ENCODE assay signal across 8 cellular contexts in genomic region chr16:8936421-8936820, GRCh38. TPM values are rescaled to one million over a fixed set of nuclear protein-coding genes. Genes with fewer than 3 reads are reported as not detected.
DNase-seq lines count a peak whose midpoint lies in the region; ATAC-seq and TF ChIP-seq lines count a peak whose summit lies in the region.

No MANE protein-coding gene starts in this region.

- no peaks in the 10 kb centered on the region for H3K36me3 ChIP-seq in SJCRH30

- DNase-seq in CD14-positive monocyte (ENCODE audit: low spot score): no peak
- peak; percentile 16 to 36 for DNase-seq in SJCRH30
- DNase-seq in activated naive CD4-positive, alpha-beta T cell treated with anti-CD3 and anti-CD28 coated beads, Interleukin-2, amount 50 U/mL, for 16 hours: peak; percentile 83
- peak; percentile 76 for DNase-seq in iPS-NIHi7 (ENCODE audit: extremely low spot score)
- peak; percentile 57 for DNase-seq in stimulated activated CD8-positive, alpha-beta memory T cell treated with anti-CD3 and anti-CD28 coated beads, Interleukin-12 subunit alpha, Interleukin-12 subunit beta, amount 100 ng/mL, for 1 hour (ENCODE audit: low read depth)
- DNase-seq in Ammon's horn (ENCODE audit: low spot score): no peak

- H3K9me3 Mint-ChIP-seq in CD14-positive monocyte: no peaks in the 10 kb centered on the region

- no peak overlapping the region for H3K4me3 ChIP-seq in SJCRH30

- H3K4me3 Mint-ChIP-seq in CD14-positive monocyte: no peak overlapping the region

- no peak overlapping the region for H3K27ac ChIP-seq in SJCRH30

- no peaks in the 10 kb centered on the region for H3K4me1 ChIP-seq in SJCRH30

- H3K27me3 Mint-ChIP-seq in CD14-positive monocyte (ENCODE audit: low read depth in 3 of 3): no peaks in the 10 kb centered on the region

- peak; percentile 82 for ATAC-seq in GM18909 (IDR thresholded peaks at IDR 0.05; ENCODE audit: poor library complexity, unreplicated experiment)
- ATAC-seq in HG03175 (IDR thresholded peaks at IDR 0.05; ENCODE audit: unreplicated experiment): peak; percentile 87

- intact Hi-C loops in CD14-positive monocyte (cut with micrococcal nuclease): no loop called here

- peak overlapping the region in 1 of 7 donors; percentile 47 for H3K27ac Mint-ChIP-seq in CD14-positive monocyte

- H3K4me1 Mint-ChIP-seq in CD14-positive monocyte: peaks cover 53% of the 10 kb centered on the region

- H3K36me3 Mint-ChIP-seq in CD14-positive monocyte: no peaks in the 10 kb centered on the region

- no peaks in the 10 kb centered on the region for H3K9me3 ChIP-seq in SJCRH30 (replicated peaks)

- peak; percentile 66 for TF ChIP-seq CTCF in CD14-positive monocyte (IDR thresholded peaks at IDR 0.05)

- H3K27me3 ChIP-seq in SJCRH30: no peaks in the 10 kb centered on the region

RNA-seq across cellular contexts. Expression of gene USP7, which starts 27.3 kb away (rescaled TPM):
- 1 to 10 TPM; 2.4 to 4.1 TPM for polyA plus RNA-seq in CD14-positive monocyte
- total RNA-seq in SJCRH30 (2014; rRNA removed; shearing (Covaris generic)): 83.7 and 91.7 TPM in 2 replicates

RNA-seq across cellular contexts. Expression of gene LITAFD, which starts 54.3 kb away (rescaled TPM):
- not detected for polyA plus RNA-seq in CD14-positive monocyte
- not detected in 2 replicates for total RNA-seq in SJCRH30 (2014; rRNA removed; shearing (Covaris generic))

Comparison
In these comparisons a context has a peak if more than half of its experiments do, and no peak if none do; other contexts are left out.
1. DNase-seq: peak in SJCRH30 (2 of 2), activated naive CD4-positive, alpha-beta T cell treated with anti-CD3 and anti-CD28 coated beads, Interleukin-2, amount 50 U/mL, for 16 hours (single experiment), iPS-NIHi7 (single experiment) and stimulated activated CD8-positive, alpha-beta memory T cell treated with anti-CD3 and anti-CD28 coated beads, Interleukin-12 subunit alpha, Interleukin-12 subunit beta, amount 100 ng/mL, for 1 hour (single experiment); none in CD14-positive monocyte (single experiment) and Ammon's horn (single experiment).